Comparison of ENCODE assay signal across 9 cellular contexts in genomic region chr14:102020058-102020971, GRCh38. TPM values are rescaled to one million over a fixed set of nuclear protein-coding genes. Genes with fewer than 3 reads are reported as not detected.
A peak's percentile ranks its signal among the peaks of the same experiment; 100 is the strongest.
DNase-seq lines count a peak whose midpoint lies in the region; ATAC-seq and TF ChIP-seq lines count a peak whose summit lies in the region.
"Had no signal": no experiment of that assay in that cellular context is flagged by ENCODE, and none has a peak within 500 bp of the region (broad histone marks: within the 10 kb centered on the region; RNA-seq: fewer than 3 reads in every experiment).

No MANE protein-coding gene starts in this region.

- H3K27me3 Mint-ChIP-seq in immature natural killer cell (ENCODE audit: low read depth in 3 of 3): peaks cover 2 to 3% (median 2%) of the 10 kb centered on the region in 3 donors

- H3K9me3 Mint-ChIP-seq in immature natural killer cell: no peaks in the 10 kb centered on the region

- no peaks in the 10 kb centered on the region for H3K36me3 ChIP-seq in uterus

- TF ChIP-seq CTCF in uterus (IDR thresholded peaks at IDR 0.05): no peak

- H3K4me1 ChIP-seq in uterus: no peaks in the 10 kb centered on the region
- H3K4me1 ChIP-seq: A549 had no signal

- no peak overlapping the region for H3K4me3 Mint-ChIP-seq in immature natural killer cell

- no peaks in the 10 kb centered on the region for H3K9me3 ChIP-seq in uterus
- H3K9me3 ChIP-seq: A549 had no signal

- H3K4me1 Mint-ChIP-seq in immature natural killer cell: no peaks in the 10 kb centered on the region

- DNase-seq in NCI-H82 (lab: John Stamatoyannopoulos, UW) (peak; percentile 15), NCI-H82 treated with DMSO at 0.1 percent for 48 hours (lab: John Stamatoyannopoulos, UW; ENCODE audit: unreplicated experiment) (no peak), immature natural killer cell (no peak), stromal cell of bone marrow (ENCODE audit: low read depth) (peak; percentile 76), NCI-H446 treated with DMSO at 0.1 percent for 48 hours (lab: John Stamatoyannopoulos, UW) (no peak), uterus (no peak)
- DNase-seq in activated T-cell treated with anti-CD3 and anti-CD28 coated beads, Interleukin-2, amount 50 U/mL, for 1 hour: peak; percentile 27

- H3K27ac ChIP-seq in uterus: no peak overlapping the region
- H3K27ac ChIP-seq: A549 had no signal

- peaks cover 13 to 51% (median 23%) of the 10 kb centered on the region in 3 donors for H3K36me3 Mint-ChIP-seq in immature natural killer cell

- peak overlapping the region in 5 of 6 donors; percentile 24 to 58 (median 41) for H3K27ac Mint-ChIP-seq in immature natural killer cell

- intact Hi-C loops in uterus (cut with DNase I; ENCODE audit: low total_unique reads): no loop called here

- ATAC-seq in GM18867 (IDR thresholded peaks at IDR 0.05; ENCODE audit: unreplicated experiment): no peak
- ATAC-seq: A549 had no signal

- H3K4me3 ChIP-seq in uterus: no peak overlapping the region
- H3K4me3 ChIP-seq: A549 had no signal

- no peaks in the 10 kb centered on the region for H3K27me3 ChIP-seq in uterus

- TF ChIP-seq POLR2A in uterus (IDR thresholded peaks at IDR 0.05): no peak

RNA-seq across cellular contexts. Expression of gene DYNC1H1, which starts 55.9 kb away (rescaled TPM):
- 10 to 100 TPM; 15.7 to 78.5 (median 25.5) TPM for polyA plus RNA-seq in immature natural killer cell
- total RNA-seq in uterus: 100 to 1,000 TPM; 251 to 634 (median 479) TPM

Comparison
In these comparisons a context has a peak if more than half of its experiments do, and no peak if none do; other contexts are left out.
1. DNase-seq: peak in NCI-H82 (single experiment), activated T-cell treated with anti-CD3 and anti-CD28 coated beads, Interleukin-2, amount 50 U/mL, for 1 hour (single experiment) and stromal cell of bone marrow (single experiment); none in NCI-H82 treated with DMSO at 0.1 percent for 48 hours (single experiment), immature natural killer cell (0 of 3), NCI-H446 treated with DMSO at 0.1 percent for 48 hours (single experiment) and uterus (0 of 2).